16 cellular contexts compared by ENCODE assay signal in genomic region chr17:15978606-15979005, GRCh38. TPM values are rescaled to one million over a fixed set of nuclear protein-coding genes. Genes with fewer than 3 reads are reported as not detected.
DNase-seq lines count a peak whose midpoint lies in the region; ATAC-seq and TF ChIP-seq lines count a peak whose summit lies in the region.
"Had no signal": no experiment of that assay in that cellular context is flagged by ENCODE, and none has a peak within 500 bp of the region (broad histone marks: within the 10 kb centered on the region; RNA-seq: fewer than 3 reads in every experiment).

No MANE protein-coding gene starts in this region.

- DNase-seq in PC-9 (no peak), WERI-Rb-1 (no peak), glutamatergic neuron (no peak), hepatocyte (ENCODE audit: low spot score) (no peak), retina (no peak)
- DNase-seq: C1 segment of cervical spinal cord; Calu3; CD4-positive, alpha-beta memory T cell; COR-L47; DMS53; DMS79 treated with DMSO at 0.1 percent for 48 hours; GF-D8; GOT3; HFFc6 had no signal

- H3K4me1 ChIP-seq in PC-9 (replicated peaks; ENCODE audit: insufficient read depth), result peaks cover 42% of the 10 kb centered on the region
- H3K4me1 ChIP-seq in hepatocyte (ENCODE audit: insufficient read depth), result no peaks in the 10 kb centered on the region

- H3K4me3 ChIP-seq in PC-9 (no peak overlapping the region), WERI-Rb-1 (ENCODE audit: low read depth, low read length) (no peak overlapping the region), hepatocyte (no peak overlapping the region)
- H3K4me3 ChIP-seq: HAP-1 had no signal

- H3K36me3 ChIP-seq in PC-9 (ENCODE audit: low read depth), result 0 out of 2 replicates have a peak, but pooled peaks cover 8% of the 10 kb centered on the region
- peaks cover 48% of the 10 kb centered on the region for H3K36me3 ChIP-seq in WERI-Rb-1
- no peaks in the 10 kb centered on the region for H3K36me3 ChIP-seq in hepatocyte (replicated peaks; ENCODE audit: insufficient read depth, low read depth)

- peaks cover 2% of the 10 kb centered on the region for H3K4me1 Mint-ChIP-seq in glutamatergic neuron (ENCODE audit: low read depth, unreplicated experiment)

- no TSS peak for BruUV-seq in PC-9 (replicated peaks; lab: Mats Ljungman, UMichigan)

- H3K9me3 Mint-ChIP-seq in glutamatergic neuron (ENCODE audit: unreplicated experiment), result peaks cover 6% of the 10 kb centered on the region
- H3K9me3 Mint-ChIP-seq: CD4-positive, alpha-beta memory T cell; HFFc6 had no signal

- TF ChIP-seq CTCF in PC-9 (conservative IDR thresholded peaks at IDR 0.05), result no peak
- no peak for TF ChIP-seq CTCF in WERI-Rb-1 (IDR thresholded peaks at IDR 0.05; ENCODE audit: low read depth, low read length)
- TF ChIP-seq CTCF in glutamatergic neuron (IDR thresholded peaks at IDR 0.05; ENCODE audit: partially characterized antibody, unreplicated experiment), result no peak
- no peak for TF ChIP-seq CTCF in hepatocyte (IDR thresholded peaks at IDR 0.05; ENCODE audit: poor library complexity)

- H3K79me2 ChIP-seq in PC-9 (ENCODE audit: low read depth), result peaks cover 51% of the 10 kb centered on the region
- H3K79me2 ChIP-seq in hepatocyte, result no peaks in the 10 kb centered on the region

- H3K27ac Mint-ChIP-seq in glutamatergic neuron (ENCODE audit: unreplicated experiment), result peak overlapping the region; percentile 28
- H3K27ac Mint-ChIP-seq: HFFc6 had no signal

- CTCF ChIA-PET in PC-9 (lab: Charles Lee), result no interaction called here

- H3K4me2 ChIP-seq in PC-9 (no peak overlapping the region), hepatocyte (no peak overlapping the region)

- H3K4me3 Mint-ChIP-seq in glutamatergic neuron (ENCODE audit: unreplicated experiment), result no peak overlapping the region
- H3K4me3 Mint-ChIP-seq: CD4-positive, alpha-beta memory T cell; HFFc6 had no signal

- H3K36me3 Mint-ChIP-seq in glutamatergic neuron (ENCODE audit: unreplicated experiment), result peaks cover 28% of the 10 kb centered on the region

- no peak for ATAC-seq in GM18858 (IDR thresholded peaks at IDR 0.05; ENCODE audit: unreplicated experiment)

- peaks cover 46% of the 10 kb centered on the region for H3F3A ChIP-seq in PC-9 (ENCODE audit: insufficient read depth, low read depth)

- 59% methylated on average over 1 of the region's 1 CpG for WGBS in hepatocyte (ENCODE audit: low lambda C conversion rate, missing lambda C conversion rate)

- H3K27me3 ChIP-seq in PC-9 (ENCODE audit: insufficient read depth, low read depth) (no peaks in the 10 kb centered on the region), WERI-Rb-1 (ENCODE audit: insufficient read depth, low read depth, severe bottlenecking) (no peaks in the 10 kb centered on the region), hepatocyte (no peaks in the 10 kb centered on the region)

- H3K27ac ChIP-seq in PC-9 (0 out of 2 replicates have a peak overlapping the region, but pooled peaks have one; percentile 37), WERI-Rb-1 (peak overlapping the region; percentile 48), hepatocyte (no peak overlapping the region)

- H3K9me3 ChIP-seq in PC-9 (ENCODE audit: insufficient read depth, low read depth) (no peaks in the 10 kb centered on the region), WERI-Rb-1 (ENCODE audit: severe bottlenecking) (no peaks in the 10 kb centered on the region), hepatocyte (ENCODE audit: low read depth) (no peaks in the 10 kb centered on the region)
- H3K9me3 ChIP-seq: HAP-1 had no signal

- H2AFZ ChIP-seq in PC-9, result no peak overlapping the region
- no peak overlapping the region for H2AFZ ChIP-seq in hepatocyte

- H3K27me3 Mint-ChIP-seq in glutamatergic neuron (ENCODE audit: unreplicated experiment), result no peaks in the 10 kb centered on the region
- H3K27me3 Mint-ChIP-seq: CD4-positive, alpha-beta memory T cell had no signal

- H4K20me1 ChIP-seq in PC-9 (ENCODE audit: insufficient read depth) (no peaks in the 10 kb centered on the region), hepatocyte (ENCODE audit: insufficient read depth, poor library complexity, severe bottlenecking) (no peaks in the 10 kb centered on the region)

- POLR2A ChIA-PET in PC-9 (lab: Charles Lee; ENCODE audit: unreplicated experiment), result interaction anchor here (0.5 kb wide), 1 partner anchor 323 kb away, joined by 9 read pairs; no protein-coding TSS in a partner anchor

- H3K9me2 ChIP-seq in PC-9 (ENCODE audit: insufficient read depth) (no peaks in the 10 kb centered on the region), hepatocyte (replicated peaks; ENCODE audit: insufficient read depth) (no peaks in the 10 kb centered on the region)

- intact Hi-C loops in PC-9 (cut with micrococcal nuclease; ENCODE audit: unreplicated experiment), result no loop called here

RNA-seq across cellular contexts. Expression of gene ZSWIM7, which starts 20.9 kb away (rescaled TPM):
- 13.0 and 19.1 TPM in 2 replicates for total RNA-seq in PC-9 (2021)
- 29.0 TPM for total RNA-seq in glutamatergic neuron (ENCODE audit: unreplicated experiment)
- 22.2 and 27.0 TPM in 2 replicates for total RNA-seq in hepatocyte
- 41.8 and 46.8 TPM in 2 replicates for polyA plus RNA-seq in hepatocyte

RNA-seq across cellular contexts. Expression of gene TTC19, which starts 21.0 kb away (rescaled TPM):
- total RNA-seq in PC-9 (2021) (53.5 and 74.7 TPM in 2 replicates), glutamatergic neuron (ENCODE audit: unreplicated experiment) (35.9 TPM), hepatocyte (31.8 and 42.5 TPM in 2 replicates)
- polyA plus RNA-seq in hepatocyte, result 39.0 and 46.5 TPM in 2 replicates

RNA-seq across cellular contexts. Expression of gene ADORA2B, which starts 33.7 kb away (rescaled TPM):
- total RNA-seq in PC-9 (2021) (32.6 and 42.7 TPM in 2 replicates), glutamatergic neuron (ENCODE audit: unreplicated experiment) (0.32 TPM), hepatocyte (9.2 and 11.4 TPM in 2 replicates)
- 11.7 and 15.4 TPM in 2 replicates for polyA plus RNA-seq in hepatocyte
